14 cellular contexts compared by ENCODE assay signal in the genomic region with DNA sequence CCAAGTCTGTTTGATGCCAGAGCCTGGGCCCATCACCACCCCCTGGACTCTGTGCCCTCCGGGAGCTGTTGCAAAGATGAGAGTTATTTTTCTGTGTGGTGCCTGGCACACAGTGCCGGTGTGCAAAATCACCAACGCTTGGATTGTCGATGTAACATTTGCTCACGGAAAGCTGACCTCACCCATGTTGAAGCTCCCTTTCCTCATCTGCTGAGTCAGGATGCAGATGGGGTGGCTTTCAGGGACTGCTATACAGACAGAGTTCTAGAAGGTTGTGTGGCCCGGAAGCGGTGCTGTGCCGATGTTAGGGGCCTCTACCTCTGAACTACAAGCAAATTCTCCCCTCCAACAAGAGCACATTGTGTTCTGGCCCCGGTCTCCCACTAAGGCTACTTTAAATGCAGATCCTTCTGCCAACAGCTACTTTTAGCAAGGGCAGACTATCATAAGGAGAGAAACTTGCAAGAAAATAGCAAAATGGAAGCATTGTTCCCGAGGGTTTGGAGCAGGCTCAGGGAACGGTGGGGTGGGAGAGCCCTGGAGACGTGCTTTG. TPM values are rescaled to one million over a fixed set of nuclear protein-coding genes. Genes with fewer than 3 reads are reported as not detected.
DNase-seq lines count a peak whose midpoint lies in the region; ATAC-seq and TF ChIP-seq lines count a peak whose summit lies in the region.
"Had no signal": no experiment of that assay in that cellular context is flagged by ENCODE, and none has a peak within 500 bp of the region (broad histone marks: within the 10 kb centered on the region; RNA-seq: fewer than 3 reads in every experiment).

No MANE protein-coding gene starts in this region.

- no peak overlapping the region for H3K56ac ChIP-seq in H9 (ENCODE audit: insufficient read length, low read depth, low read length)

- DNase-seq in H9 (no peak), choroid plexus epithelial cell (ENCODE audit: low read depth) (peak; percentile 25), iris pigment epithelial cell (ENCODE audit: low read depth) (peak; percentile 49), SW480 (ENCODE audit: low spot score) (no peak)
- DNase-seq in stimulated activated CD4-positive, alpha-beta T cell treated with anti-CD3 and anti-CD28 coated beads, Interleukin-4, amount 100 ng/mL, for 4 hours: no peak
- DNase-seq: DMS79 treated with DMSO at 0.1 percent for 48 hours; natural killer cell; stimulated activated CD4-positive, alpha-beta T cell treated with anti-CD3 and anti-CD28 coated beads, Interleukin-4, amount 100 ng/mL, for 1 hour; transverse colon had no signal

- H3K4me3 ChIP-seq in choroid plexus epithelial cell (ENCODE audit: low read depth, low read length): no peak overlapping the region
- H3K4me3 ChIP-seq: cardiac muscle cell, transverse colon had no signal

- H3T11ph ChIP-seq in H9 (ENCODE audit: low read length): no peak overlapping the region

- H3K14ac ChIP-seq in H9 (ENCODE audit: insufficient read depth, low read length): no peak overlapping the region

- no peak overlapping the region for H3K23ac ChIP-seq in H9 (ENCODE audit: insufficient read length, low read depth, low read length)

- no peak overlapping the region for H4K8ac ChIP-seq in H9 (replicated peaks; ENCODE audit: insufficient read length, low read depth, low read length)

- H3K23me2 ChIP-seq in H9 (ENCODE audit: insufficient read length, low read depth, low read length, poor library complexity, severe bottlenecking): no peaks in the 10 kb centered on the region

- H3K9ac ChIP-seq in H9 (ENCODE audit: extremely low read depth, insufficient read length, low read length): no peak overlapping the region

- no peak overlapping the region for H4K91ac ChIP-seq in H9 (ENCODE audit: insufficient read length, low read depth, low read length)

- no peaks in the 10 kb centered on the region for H3K79me2 ChIP-seq in H9 (ENCODE audit: insufficient read depth, low read length)

- H3K27ac Mint-ChIP-seq in H9: peak overlapping the region in 2 of 3 experiments; percentile 36 to 94; a peak in 4 of 7 replicates
- H3K27ac Mint-ChIP-seq: natural killer cell had no signal

- no peak overlapping the region for H2BK120ac ChIP-seq in H9 (ENCODE audit: low read depth, low read length, poor library complexity, severe bottlenecking)

- no peaks in the 10 kb centered on the region for H3K9me3 ChIP-seq in H9 (ENCODE audit: control insufficient read depth, low read depth, low read length)
- H3K9me3 ChIP-seq: transverse colon had no signal

- H3K9me3 Mint-ChIP-seq in H9: peaks cover 3 to 9% of the 10 kb centered on the region in 2 experiments; a peak in 4 of 5 replicates
- H3K9me3 Mint-ChIP-seq: natural killer cell had no signal

- no peak overlapping the region for H3K4me3 Mint-ChIP-seq in H9
- H3K4me3 Mint-ChIP-seq: natural killer cell had no signal

- H2AFZ ChIP-seq in H9 (ENCODE audit: low read length): no peak overlapping the region

- no peak overlapping the region for H3K18ac ChIP-seq in H9 (ENCODE audit: insufficient read length, low read depth, low read length)

- no peaks in the 10 kb centered on the region for H4K20me1 ChIP-seq in H9 (ENCODE audit: control insufficient read depth, insufficient read depth, insufficient read length)

- H2AK5ac ChIP-seq in H9 (ENCODE audit: insufficient read length, low read length): no peak overlapping the region

- no peak overlapping the region for H4K5ac ChIP-seq in H9 (ENCODE audit: insufficient read length, low read depth, low read length)

- no peak overlapping the region for H3K27ac ChIP-seq in H9 (ENCODE audit: insufficient read length, low read depth, low read length)
- H3K27ac ChIP-seq in temporal lobe (ENCODE audit: low read depth, low read length): peak overlapping the region; percentile 82
- H3K27ac ChIP-seq: cardiac muscle cell, transverse colon had no signal

- TF ChIP-seq CTCF in H9 (conservative IDR thresholded peaks at IDR 0.05): no peak
- TF ChIP-seq CTCF in choroid plexus epithelial cell (conservative IDR thresholded peaks at IDR 0.05; ENCODE audit: low read depth, low read length): no peak

- no CpG with 5 or more reads among the region's 12 CpGs for WGBS in H9 (ENCODE audit: extremely low coverage, insufficient read length, low lambda C conversion rate)

- H2BK12ac ChIP-seq in H9 (ENCODE audit: insufficient read length, low read depth, low read length): no peak overlapping the region

- no peak overlapping the region for H3K4me2 ChIP-seq in H9 (ENCODE audit: insufficient read depth, insufficient read length, low read length)

- no peak overlapping the region for H2BK15ac ChIP-seq in H9 (ENCODE audit: low read depth, low read length)

- no peak overlapping the region for H3K4ac ChIP-seq in H9 (ENCODE audit: low read depth, low read length)

- no peaks in the 10 kb centered on the region for H3K4me1 ChIP-seq in H9 (ENCODE audit: insufficient read depth, low read length)

- no peaks in the 10 kb centered on the region for H3K27me3 ChIP-seq in H9 (ENCODE audit: insufficient read depth, low read length)
- H3K27me3 ChIP-seq: cardiac muscle cell, transverse colon had no signal

- peaks cover 0 to 6% (median 2%) of the 10 kb centered on the region in 3 experiments; a peak in 2 of 7 replicates for H3K36me3 Mint-ChIP-seq in H9 (ENCODE audit: insufficient read depth in 1 of 3, low read depth in 3 of 3)
- H3K36me3 Mint-ChIP-seq: natural killer cell had no signal

- no peak overlapping the region for H2BK20ac ChIP-seq in H9 (ENCODE audit: low read depth, low read length, poor library complexity, severe bottlenecking)

- H3K79me1 ChIP-seq in H9 (ENCODE audit: insufficient read depth, low read depth, low read length, poor library complexity, severe bottlenecking): no peaks in the 10 kb centered on the region

- H2BK5ac ChIP-seq in H9 (ENCODE audit: insufficient read length, low read length): no peak overlapping the region

- ATAC-seq in GM18868 (IDR thresholded peaks at IDR 0.05; ENCODE audit: unreplicated experiment) (no peak), HG03521 (IDR thresholded peaks at IDR 0.05; ENCODE audit: unreplicated experiment) (no peak)
- ATAC-seq: natural killer cell had no signal

- peaks cover 22 to 32% of the 10 kb centered on the region in 2 experiments for H3K4me1 Mint-ChIP-seq in H9
- H3K4me1 Mint-ChIP-seq: natural killer cell had no signal

- H3K27me3 Mint-ChIP-seq in H9 (ENCODE audit: low read depth): peaks cover 1% of the 10 kb centered on the region; the same call in 1 of the 2 replicates

RNA-seq across cellular contexts. Expression of a gene that starts 34.0 kb away (rescaled TPM):
- total RNA-seq in H9 (2021) (0.68 and 0.74 TPM in 2 replicates), temporal lobe (1.5 TPM)
- total RNA-seq: T-helper 1 cell treated with Interleukin-12 subunit alpha and Interleukin-12 subunit beta and Interleukin-4 antibody, amounts not matched to agents 30 ng/mL and 1 ng/mL, for 36 hours had no signal

Comparison
In these comparisons a context has a peak if more than half of its experiments do, and no peak if none do; other contexts are left out.
1. DNase-seq: peak in choroid plexus epithelial cell (single experiment) and iris pigment epithelial cell (single experiment); none in H9 (single experiment), SW480 (single experiment) and stimulated activated CD4-positive, alpha-beta T cell treated with anti-CD3 and anti-CD28 coated beads, Interleukin-4, amount 100 ng/mL, for 4 hours (0 of 2).